In genomic region chr12:26290560-26290959, GRCh38 we compare ENCODE assay signal across 10 cellular contexts.
"Had no signal": no experiment of that assay in that cellular context is flagged by ENCODE, and none has a peak within 500 bp of the region (broad histone marks: within the 10 kb centered on the region; RNA-seq: fewer than 3 reads in every experiment).

No MANE protein-coding gene starts in this region.

- H3K4me3 ChIP-seq: GM23248, HAP-1 had no signal

- H3K36me3 ChIP-seq: HAP-1 had no signal

- H3K4me3 Mint-ChIP-seq: HFFc6 had no signal

- H3K9me3 ChIP-seq: HAP-1 had no signal

- H3K4me2 ChIP-seq: KMS-11 had no signal

- ATAC-seq: HCT116 had no signal

- DNase-seq: GOT3, H7, HFFc6, KBM-7 had no signal

- H2AFZ ChIP-seq: GM23248 had no signal

- H3K27me3 Mint-ChIP-seq: IgD-negative memory B cell had no signal

- H3K27ac Mint-ChIP-seq: HFFc6 had no signal

- H3K27ac ChIP-seq: GM23248, HL-60, KMS-11 had no signal

- H3K9ac ChIP-seq: GM23248, KMS-11 had no signal

- H3K9me3 Mint-ChIP-seq: HFFc6, IgD-negative memory B cell had no signal
